In the genomic region with DNA sequence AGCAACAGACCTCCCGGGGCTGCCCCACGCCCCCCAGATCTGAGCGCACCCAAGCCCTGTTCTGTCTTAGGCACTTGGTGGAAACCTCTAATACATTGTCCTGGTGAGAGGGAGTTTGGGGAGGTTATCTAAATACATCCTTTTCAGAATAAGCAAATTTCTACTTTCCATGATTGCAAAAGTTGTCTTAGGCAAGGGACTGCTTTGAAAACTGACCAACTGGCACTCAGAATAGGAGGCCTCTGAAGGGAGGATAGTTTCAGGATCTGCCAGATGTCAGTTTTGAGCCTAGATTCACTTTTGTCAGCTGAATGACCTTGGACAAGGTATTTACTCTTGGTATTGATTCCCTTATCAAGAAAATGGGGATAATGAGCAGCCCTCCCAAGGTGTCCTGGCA, we compare ENCODE assay signal across 24 cellular contexts. TPM values are rescaled to one million over a fixed set of nuclear protein-coding genes. Genes with fewer than 3 reads are reported as not detected.
"Had no signal": no experiment of that assay in that cellular context is flagged by ENCODE, and none has a peak within 500 bp of the region (broad histone marks: within the 10 kb centered on the region; RNA-seq: fewer than 3 reads in every experiment).

No MANE protein-coding gene starts in this region.

- H3K27me3 ChIP-seq: colonic mucosa, dorsolateral prefrontal cortex, ovary, thyroid gland, upper lobe of right lung had no signal

- FAIRE-seq: astrocyte, endothelial cell of umbilical vein, kidney, TTC549 had no signal

- DNase-seq: activated CD4-positive, alpha-beta T cell treated with anti-CD3 and anti-CD28 coated beads, Interleukin-2, amount 10 ng/mL, durations not matched to agents 7 days and 5 days; activated CD4-positive, CD25-positive, alpha-beta regulatory T cell treated with anti-CD3 and anti-CD28 coated beads, Interleukin-2, amount 50 U/mL, for 72 hours; activated CD8-positive, alpha-beta T cell treated with anti-CD3 and anti-CD28 coated beads, Interleukin-2, amount 10 ng/mL, durations not matched to agents 7 days and 5 days; colonic mucosa; dorsolateral prefrontal cortex; effector memory CD8-positive, alpha-beta T cell; kidney; mammary epithelial cell; ovary; stimulated activated CD4-positive, alpha-beta T cell treated with anti-CD3 and anti-CD28 coated beads, Interleukin-12 subunit alpha, Interleukin-12 subunit beta, amount 100 ng/mL, for 4 hours; stimulated activated CD4-positive, alpha-beta T cell treated with anti-CD3 and anti-CD28 coated beads, Interleukin-4, amount 100 ng/mL, for 4 hours; stimulated activated naive CD8-positive, alpha-beta T cell treated with anti-CD3 and anti-CD28 coated beads, Interleukin-15, Interleukin-2, amounts not matched to agents 100 U/mL and 50 U/mL, for 24 hours; T-cell; thyroid gland; upper lobe of right lung; WERI-Rb-1 had no signal

- H3K9me3 ChIP-seq: colonic mucosa, neutrophil, ovary, prostate gland, thyroid gland, upper lobe of right lung had no signal

- H3K4me1 ChIP-seq: colonic mucosa, prostate gland, thyroid gland, upper lobe of right lung had no signal

- H3K27ac ChIP-seq: colonic mucosa, neutrophil, ovary, prostate gland, thyroid gland, upper lobe of right lung, WERI-Rb-1 had no signal

- H3K4me3 ChIP-seq: colonic mucosa, dorsolateral prefrontal cortex, ovary, prostate gland, thyroid gland, upper lobe of right lung had no signal

- H3K36me3 ChIP-seq: colonic mucosa, neutrophil, ovary, prostate gland, thyroid gland, upper lobe of right lung, WERI-Rb-1 had no signal

- ATAC-seq: activated CD8-positive, alpha-beta T cell treated with anti-CD3 and anti-CD28 coated beads, Interleukin-2, amount 10 ng/mL, durations not matched to agents 7 days and 5 days; activated naive CD4-positive, alpha-beta T cell treated with anti-CD3 and anti-CD28 coated beads, Interleukin-2, amount 50 U/mL, for 72 hours; effector memory CD8-positive, alpha-beta T cell; esophagus mucosa; stimulated activated naive CD8-positive, alpha-beta T cell treated with anti-CD3 and anti-CD28 coated beads, Interleukin-15, Interleukin-2, amounts not matched to agents 100 U/mL and 50 U/mL, for 24 hours; T-cell; upper lobe of right lung had no signal

RNA-seq across cellular contexts. Expression of gene SERP2, which starts 11.8 kb away (rescaled TPM):
- total RNA-seq: activated CD4-positive, alpha-beta T cell treated with anti-CD3 and anti-CD28 coated beads, Interleukin-2, amount 10 ng/mL, durations not matched to agents 7 days and 5 days; activated T-helper 1 cell treated with anti-CD3 and anti-CD28 coated beads, Interleukin-12 subunit alpha, Interleukin-12 subunit beta, Interleukin-2, Interleukin-4 antibody, amounts not matched to agents 30 ng/mL and 10 ng/mL and 1 ng/mL, durations not matched to agents 14 hours and 24 hours and 36 hours; endothelial cell of umbilical vein had no signal
